1 cellular context compared by ENCODE assay signal in the genomic region with DNA sequence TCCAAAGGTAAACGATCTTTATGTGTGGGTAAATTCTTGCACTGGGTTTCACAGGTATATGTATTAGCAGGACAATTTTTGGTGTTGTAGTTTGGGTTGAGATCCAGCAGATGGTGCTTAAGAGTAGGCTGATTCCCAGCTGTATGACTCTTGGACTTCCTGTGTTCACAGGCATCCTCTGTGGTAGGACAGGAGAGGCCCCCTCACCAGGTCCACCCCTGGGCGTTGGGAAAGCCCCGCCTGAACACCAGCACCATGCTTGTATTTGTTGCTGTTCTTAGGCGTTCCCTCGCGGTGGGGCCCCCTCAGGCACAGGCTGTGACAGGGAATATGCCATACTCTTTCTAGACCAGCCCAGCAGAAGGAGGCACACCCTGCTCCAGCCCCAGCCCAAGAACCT.
TF ChIP-seq lines count a peak whose summit lies in the region.

No MANE protein-coding gene starts in this region.

TF ChIP-seq in GM23338, 12 proteins besides CTCF, POLR2A, EP300 and RAD21 (continued from another document):
- TF ChIP-seq ZNF114 (CRISPR knock-in tag; IDR thresholded peaks at IDR 0.05): no peak
- no peak for TF ChIP-seq EZH2 (IDR thresholded peaks at IDR 0.05; ENCODE audit: low read depth, unreplicated experiment)
- no peak for TF ChIP-seq NANOG (IDR thresholded peaks at IDR 0.05; ENCODE audit: borderline replicate concordance)
- no peak for TF ChIP-seq CREB1 (CRISPR knock-in tag; IDR thresholded peaks at IDR 0.05; ENCODE audit: low read depth)
- no peak for TF ChIP-seq ZNF331 (CRISPR knock-in tag; IDR thresholded peaks at IDR 0.05; ENCODE audit: low read depth)
- no peak for TF ChIP-seq JUNB (IDR thresholded peaks at IDR 0.05; ENCODE audit: unreplicated experiment)
- TF ChIP-seq, protein P1, sequence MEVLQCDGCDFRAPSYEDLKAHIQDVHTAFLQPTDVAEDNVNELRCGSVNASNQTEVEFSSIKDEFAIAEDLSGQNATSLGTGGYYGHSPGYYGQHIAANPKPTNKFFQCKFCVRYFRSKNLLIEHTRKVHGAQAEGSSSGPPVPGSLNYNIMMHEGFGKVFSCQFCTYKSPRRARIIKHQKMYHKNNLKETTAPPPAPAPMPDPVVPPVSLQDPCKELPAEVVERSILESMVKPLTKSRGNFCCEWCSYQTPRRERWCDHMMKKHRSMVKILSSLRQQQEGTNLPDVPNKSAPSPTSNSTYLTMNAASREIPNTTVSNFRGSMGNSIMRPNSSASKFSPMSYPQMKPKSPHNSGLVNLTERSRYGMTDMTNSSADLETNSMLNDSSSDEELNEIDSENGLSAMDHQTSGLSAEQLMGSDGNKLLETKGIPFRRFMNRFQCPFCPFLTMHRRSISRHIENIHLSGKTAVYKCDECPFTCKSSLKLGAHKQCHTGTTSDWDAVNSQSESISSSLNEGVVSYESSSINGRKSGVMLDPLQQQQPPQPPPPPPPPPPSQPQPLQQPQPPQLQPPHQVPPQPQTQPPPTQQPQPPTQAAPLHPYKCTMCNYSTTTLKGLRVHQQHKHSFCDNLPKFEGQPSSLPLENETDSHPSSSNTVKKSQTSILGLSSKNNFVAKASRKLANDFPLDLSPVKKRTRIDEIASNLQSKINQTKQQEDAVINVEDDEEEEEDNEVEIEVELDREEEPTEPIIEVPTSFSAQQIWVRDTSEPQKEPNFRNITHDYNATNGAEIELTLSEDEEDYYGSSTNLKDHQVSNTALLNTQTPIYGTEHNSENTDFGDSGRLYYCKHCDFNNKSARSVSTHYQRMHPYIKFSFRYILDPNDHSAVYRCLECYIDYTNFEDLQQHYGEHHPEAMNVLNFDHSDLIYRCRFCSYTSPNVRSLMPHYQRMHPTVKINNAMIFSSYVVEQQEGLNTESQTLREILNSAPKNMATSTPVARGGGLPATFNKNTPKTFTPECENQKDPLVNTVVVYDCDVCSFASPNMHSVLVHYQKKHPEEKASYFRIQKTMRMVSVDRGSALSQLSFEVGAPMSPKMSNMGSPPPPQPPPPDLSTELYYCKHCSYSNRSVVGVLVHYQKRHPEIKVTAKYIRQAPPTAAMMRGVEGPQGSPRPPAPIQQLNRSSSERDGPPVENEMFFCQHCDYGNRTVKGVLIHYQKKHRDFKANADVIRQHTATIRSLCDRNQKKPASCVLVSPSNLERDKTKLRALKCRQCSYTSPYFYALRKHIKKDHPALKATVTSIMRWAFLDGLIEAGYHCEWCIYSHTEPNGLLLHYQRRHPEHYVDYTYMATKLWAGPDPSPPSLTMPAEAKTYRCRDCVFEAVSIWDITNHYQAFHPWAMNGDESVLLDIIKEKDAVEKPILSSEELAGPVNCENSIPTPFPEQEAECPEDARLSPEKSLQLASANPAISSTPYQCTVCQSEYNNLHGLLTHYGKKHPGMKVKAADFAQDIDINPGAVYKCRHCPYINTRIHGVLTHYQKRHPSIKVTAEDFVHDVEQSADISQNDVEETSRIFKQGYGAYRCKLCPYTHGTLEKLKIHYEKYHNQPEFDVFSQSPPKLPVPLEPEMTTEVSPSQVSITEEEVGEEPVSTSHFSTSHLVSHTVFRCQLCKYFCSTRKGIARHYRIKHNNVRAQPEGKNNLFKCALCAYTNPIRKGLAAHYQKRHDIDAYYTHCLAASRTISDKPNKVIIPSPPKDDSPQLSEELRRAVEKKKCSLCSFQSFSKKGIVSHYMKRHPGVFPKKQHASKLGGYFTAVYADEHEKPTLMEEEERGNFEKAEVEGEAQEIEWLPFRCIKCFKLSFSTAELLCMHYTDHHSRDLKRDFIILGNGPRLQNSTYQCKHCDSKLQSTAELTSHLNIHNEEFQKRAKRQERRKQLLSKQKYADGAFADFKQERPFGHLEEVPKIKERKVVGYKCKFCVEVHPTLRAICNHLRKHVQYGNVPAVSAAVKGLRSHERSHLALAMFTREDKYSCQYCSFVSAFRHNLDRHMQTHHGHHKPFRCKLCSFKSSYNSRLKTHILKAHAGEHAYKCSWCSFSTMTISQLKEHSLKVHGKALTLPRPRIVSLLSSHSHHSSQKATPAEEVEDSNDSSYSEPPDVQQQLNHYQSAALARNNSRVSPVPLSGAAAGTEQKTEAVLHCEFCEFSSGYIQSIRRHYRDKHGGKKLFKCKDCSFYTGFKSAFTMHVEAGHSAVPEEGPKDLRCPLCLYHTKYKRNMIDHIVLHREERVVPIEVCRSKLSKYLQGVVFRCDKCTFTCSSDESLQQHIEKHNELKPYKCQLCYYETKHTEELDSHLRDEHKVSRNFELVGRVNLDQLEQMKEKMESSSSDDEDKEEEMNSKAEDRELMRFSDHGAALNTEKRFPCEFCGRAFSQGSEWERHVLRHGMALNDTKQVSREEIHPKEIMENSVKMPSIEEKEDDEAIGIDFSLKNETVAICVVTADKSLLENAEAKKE (CRISPR knock-in tag; IDR thresholded peaks at IDR 0.05): no peak
